Comparison of ENCODE assay signal across 10 cellular contexts in genomic region chr13:24540236-24541126, GRCh38. TPM values are rescaled to one million over a fixed set of nuclear protein-coding genes. Genes with fewer than 3 reads are reported as not detected.
DNase-seq lines count a peak whose midpoint lies in the region; ATAC-seq, FAIRE-seq and TF ChIP-seq lines count a peak whose summit lies in the region.
"Had no signal": no experiment of that assay in that cellular context is flagged by ENCODE, and none has a peak within 500 bp of the region (broad histone marks: within the 10 kb centered on the region; RNA-seq: fewer than 3 reads in every experiment).

No MANE protein-coding gene starts in this region.

- H3K4me3 ChIP-seq in NB4 (ENCODE audit: low read depth, low read length), result no peak overlapping the region

- ATAC-seq in foreskin keratinocyte (peak; percentile 62), sciatic nerve (peak; percentile 63)

- no peak for FAIRE-seq in GM12892 (lab: Jason Lieb, UNC)
- FAIRE-seq: A204.1 had no signal

- no peak overlapping the region for H3K27ac ChIP-seq in foreskin keratinocyte

- DNase-seq in DMS 273 (lab: John Stamatoyannopoulos, UW; ENCODE audit: unreplicated experiment) (peak; percentile 23), DMS 273 treated with DMSO at 0.1 percent for 48 hours (lab: John Stamatoyannopoulos, UW) (no peak), NB4 (ENCODE audit: low read depth) (peak; percentile 22), foreskin keratinocyte (no peak), sciatic nerve (ENCODE audit: low spot score) (no peak), NCI-H1417 treated with DMSO at 0.1 percent for 48 hours (lab: John Stamatoyannopoulos, UW) (no peak), GM12892 (ENCODE audit: insufficient read length) (no peak), kidney glomerular epithelial cell (lab: John Stamatoyannopoulos, UW) (no peak)
- DNase-seq: NCI-H524 treated with DMSO at 0.1 percent for 48 hours had no signal

- intact Hi-C loops in sciatic nerve (cut with DNase I), result no loop called here

- TF ChIP-seq POLR2A in NB4 (IDR thresholded peaks at IDR 0.05; ENCODE audit: extremely low read depth, insufficient read length) (no peak), GM12892 (IDR thresholded peaks at IDR 0.05; ENCODE audit: low read depth, low read length) (no peak)

- peaks cover 42% of the 10 kb centered on the region for H3K27me3 ChIP-seq in foreskin keratinocyte

- H3K4me1 ChIP-seq in foreskin keratinocyte, result no peaks in the 10 kb centered on the region

- TF ChIP-seq CTCF in NB4 (IDR thresholded peaks at IDR 0.05; ENCODE audit: low read depth, low read length), result no peak
- peak; percentile 47 for TF ChIP-seq CTCF in foreskin keratinocyte (conservative IDR thresholded peaks at IDR 0.05)

RNA-seq across cellular contexts. Expression of gene PARP4, which starts 27.9 kb away (rescaled TPM):
- total RNA-seq in foreskin keratinocyte, result 43.2 and 52.4 TPM in 2 replicates
- polyA plus RNA-seq in foreskin keratinocyte, result 13.6 and 13.8 TPM in 2 replicates
- 49.0 TPM for total RNA-seq in sciatic nerve
- polyA plus RNA-seq in GM12892 (2012; ENCODE audit: missing spikeins), result 32.9 TPM

Comparison
In these comparisons a context has a peak if more than half of its experiments do, and no peak if none do; other contexts are left out.
1. DNase-seq: peak in DMS 273 (single experiment) and NB4 (single experiment); none in DMS 273 treated with DMSO at 0.1 percent for 48 hours (single experiment), foreskin keratinocyte (0 of 2), sciatic nerve (single experiment), NCI-H1417 treated with DMSO at 0.1 percent for 48 hours (single experiment), GM12892 (single experiment) and kidney glomerular epithelial cell (single experiment).